9 cellular contexts compared by ENCODE assay signal in genomic region chr2:170369894-170370293, GRCh38.
DNase-seq lines count a peak whose midpoint lies in the region; ATAC-seq, FAIRE-seq and TF ChIP-seq lines count a peak whose summit lies in the region.
"Had no signal": no experiment of that assay in that cellular context is flagged by ENCODE, and none has a peak within 500 bp of the region (broad histone marks: within the 10 kb centered on the region; RNA-seq: fewer than 3 reads in every experiment).

No MANE protein-coding gene starts in this region.

- H3K36me3 ChIP-seq in adipocyte (ENCODE audit: control insufficient read depth, insufficient read depth, low read length, severe bottlenecking) (no peaks in the 10 kb centered on the region), HepG2 (replicated peaks in 1 of 2; ENCODE audit: control insufficient read depth in 1 of 2, insufficient read depth in 2 of 2, low read length in 2 of 2) (no peaks in the 10 kb centered on the region)

- no peak for TF ChIP-seq EP300 in HepG2 (IDR thresholded peaks at IDR 0.05; ENCODE audit: low read depth in 2 of 2, low read length in 2 of 2)
- no peak for TF ChIP-seq EP300 in HepG2 (CRISPR knock-in tag; IDR thresholded peaks at IDR 0.05; ENCODE audit: borderline replicate concordance)

- no peaks in the 10 kb centered on the region for H4K20me1 ChIP-seq in HepG2 (ENCODE audit: insufficient read depth, low read length)

- DNase-seq in D721Med (ENCODE audit: insufficient read length, low spot score) (no peak), LoVo (ENCODE audit: low spot score) (peak; percentile 22), adipocyte (ENCODE audit: low read depth) (peak; percentile 68), HepG2 (ENCODE audit: low spot score) (peak; percentile 40), GM20000 (ENCODE audit: low spot score) (no peak)

- FAIRE-seq in D721Med (lab: Jason Lieb, UNC) (no peak), HepG2 (lab: Jason Lieb, UNC) (peak; percentile 36)
- FAIRE-seq: GM19239 had no signal

- no peak for TF ChIP-seq POLR2A in HepG2 (IDR thresholded peaks at IDR 0.05; ENCODE audit: insufficient read depth in 1 of 2, low read depth in 2 of 2, low read length in 2 of 2)

- H3K79me2 ChIP-seq in HepG2 (ENCODE audit: insufficient read depth, low read length), result no peaks in the 10 kb centered on the region

- TF ChIP-seq RAD21 in HepG2 (CRISPR knock-in tag; IDR thresholded peaks at IDR 0.05), result no peak; the same call in 1 of the 2 replicates

- TF ChIP-seq CTCF in D721Med (IDR thresholded peaks at IDR 0.05; ENCODE audit: insufficient read depth, missing control alignments), result peak; percentile 48
- peak; percentile 34 for TF ChIP-seq CTCF in HepG2 (CRISPR knock-in tag; IDR thresholded peaks at IDR 0.05)
- TF ChIP-seq CTCF in GM20000 (IDR thresholded peaks at IDR 0.05; ENCODE audit: extremely low read depth, missing control alignments), result no peak

- no peak overlapping the region for H3K27ac ChIP-seq in HepG2 (ENCODE audit: extremely low read length, insufficient read depth, low read length)

- BruUV-seq in HepG2 (replicated peaks; lab: Mats Ljungman, UMichigan), result no TSS peak

- H3K27me3 ChIP-seq in adipocyte (replicated peaks; ENCODE audit: control insufficient read depth, insufficient read depth, low read length) (peaks cover 45% of the 10 kb centered on the region), HepG2 (ENCODE audit: control insufficient read depth in 1 of 2, insufficient read depth in 2 of 2, low read length in 2 of 2) (peaks cover 0 to 48% of the 10 kb centered on the region in 2 experiments; a peak in 3 of 5 replicates)

- H3K4me3 ChIP-seq in adipocyte (ENCODE audit: low read length), result no peak overlapping the region
- no peak overlapping the region for H3K4me3 ChIP-seq in HepG2 (replicated peaks in 1 of 3; ENCODE audit: insufficient read depth in 1 of 3, low read depth in 2 of 3, low read length in 3 of 3)

- H2AFZ ChIP-seq in HepG2 (ENCODE audit: low read length), result no peak overlapping the region

- H3K4me1 ChIP-seq in adipocyte (ENCODE audit: control insufficient read depth, insufficient read depth, low read length), result no peaks in the 10 kb centered on the region
- H3K4me1 ChIP-seq in HepG2 (ENCODE audit: insufficient read depth, low read length), result no peaks in the 10 kb centered on the region

- in situ Hi-C loops in HepG2 (cut with HindIII; ENCODE audit: extremely low pct_ligation_motif_present, low pct_unique_long_range_greater_than_20kb), result loop anchor here (5.0 to 25.0 kb wide), 3 partner anchors 135 to 908 kb away; partner anchors contain the start of gene GAD1

- CTCF ChIA-PET in HepG2 (lab: Yijun Ruan, JAX; ENCODE audit: low intra/inter-chr PET ratio, low total read pairs), result interaction anchor here (1.3 to 3.1 kb wide), 5 partner anchors 347 to 503 kb away, joined by 4 to 29 read pairs (median 7); partner anchors contain the start of gene GAD1

- 0% methylated on average over 1 of the region's 1 CpG for WGBS in HepG2 (ENCODE audit: low lambda C conversion rate)

- H3K9me3 ChIP-seq in adipocyte (ENCODE audit: control insufficient read depth, low read length) (no peaks in the 10 kb centered on the region), HepG2 (ENCODE audit: low read length) (no peaks in the 10 kb centered on the region)

- POLR2A ChIA-PET in HepG2 (lab: Yijun Ruan, JAX), result interaction anchor here (0.7 to 1.0 kb wide), 2 partner anchors 346 to 559 kb away, joined by 3 to 4 read pairs; partner anchors contain the start of gene GORASP2

- intact Hi-C loops in HepG2 (cut with micrococcal nuclease; ENCODE audit: unreplicated experiment), result loop anchor here (1.0 kb wide), 2 partner anchors 446 to 503 kb away; partner anchors contain the start of gene GAD1

- H3K9ac ChIP-seq in adipocyte (ENCODE audit: low read length), result no peak overlapping the region
- no peak overlapping the region for H3K9ac ChIP-seq in HepG2 (ENCODE audit: insufficient read depth, low read depth, low read length)

- ATAC-seq in HepG2 (no peak), GM21528 (IDR thresholded peaks at IDR 0.05; ENCODE audit: low FRiP score, unreplicated experiment) (no peak), HG02938 (IDR thresholded peaks at IDR 0.05; ENCODE audit: unreplicated experiment) (no peak), GM21619 (IDR thresholded peaks at IDR 0.05; ENCODE audit: unreplicated experiment) (no peak)

- no peak overlapping the region for H3K4me2 ChIP-seq in HepG2 (ENCODE audit: low read depth, low read length)

TF ChIP-seq in HepG2, 621 proteins besides CTCF, POLR2A, EP300 and RAD21 (continues in another document):
- TF ChIP-seq ZNF629 (CRISPR knock-in tag; conservative IDR thresholded peaks at IDR 0.05) (no peak), RFX1 (IDR thresholded peaks at IDR 0.05) (no peak), ONECUT2 (CRISPR knock-in tag; IDR thresholded peaks at IDR 0.05) (no peak), ZNF562 (CRISPR knock-in tag; IDR thresholded peaks at IDR 0.05; ENCODE audit: borderline replicate concordance) (no peak), ZSCAN30 (CRISPR knock-in tag; IDR thresholded peaks at IDR 0.05) (no peak), JUND (CRISPR knock-in tag; IDR thresholded peaks at IDR 0.05) (no peak), ETV5 (CRISPR knock-in tag; IDR thresholded peaks at IDR 0.05; ENCODE audit: borderline replicate concordance) (no peak), ZNF710 (CRISPR knock-in tag; IDR thresholded peaks at IDR 0.05; ENCODE audit: borderline replicate concordance) (no peak), NR2C2 (CRISPR knock-in tag; IDR thresholded peaks at IDR 0.05; ENCODE audit: borderline replicate concordance) (no peak), HDAC2 (CRISPR knock-in tag; IDR thresholded peaks at IDR 0.05) (no peak), HNRNPUL1 (IDR thresholded peaks at IDR 0.05; ENCODE audit: low read depth, low read length) (no peak), THAP11 (CRISPR knock-in tag; IDR thresholded peaks at IDR 0.05) (0 out of 2 replicates have a peak, but pooled peaks have one; percentile 17), NFATC3 (CRISPR knock-in tag; IDR thresholded peaks at IDR 0.05) (no peak), ZBTB7A (CRISPR knock-in tag; IDR thresholded peaks at IDR 0.05) (no peak), MIER2 (CRISPR knock-in tag; IDR thresholded peaks at IDR 0.05) (no peak), ZFP41 (CRISPR knock-in tag; IDR thresholded peaks at IDR 0.05; ENCODE audit: borderline replicate concordance) (no peak), ZIK1 (CRISPR knock-in tag; IDR thresholded peaks at IDR 0.05; ENCODE audit: borderline replicate concordance, low read depth) (no peak), FIP1L1 (IDR thresholded peaks at IDR 0.05; ENCODE audit: borderline replicate concordance, insufficient read depth, low read depth, low read length) (no peak), MAFF (IDR thresholded peaks at IDR 0.05; ENCODE audit: low read depth, low read length) (peak; percentile 16; the same call in 1 of the 2 replicates), HES4 (CRISPR knock-in tag; IDR thresholded peaks at IDR 0.05; ENCODE audit: borderline replicate concordance) (no peak), ZNF30 (CRISPR knock-in tag; IDR thresholded peaks at IDR 0.05) (no peak), ZNF747 (CRISPR knock-in tag; IDR thresholded peaks at IDR 0.05; ENCODE audit: borderline replicate concordance) (no peak), ZNF678 (CRISPR knock-in tag; IDR thresholded peaks at IDR 0.05) (no peak), ERF (CRISPR knock-in tag; IDR thresholded peaks at IDR 0.05) (no peak), SNRNP70 (IDR thresholded peaks at IDR 0.05; ENCODE audit: low read depth, low read length) (no peak), THRA (CRISPR knock-in tag; IDR thresholded peaks at IDR 0.05; ENCODE audit: borderline replicate concordance) (no peak), ZNF280B (CRISPR knock-in tag; IDR thresholded peaks at IDR 0.05; ENCODE audit: borderline replicate concordance) (no peak), STAG1 (CRISPR knock-in tag; IDR thresholded peaks at IDR 0.05) (peak; percentile 74), ZNF761 (CRISPR knock-in tag; conservative IDR thresholded peaks at IDR 0.05) (no peak)

Comparison
In these comparisons a context has a peak if more than half of its experiments do, and no peak if none do; other contexts are left out.
1. DNase-seq: peak in LoVo (single experiment), adipocyte (single experiment) and HepG2 (single experiment); none in D721Med (single experiment) and GM20000 (single experiment).